ENCODE assay signal across 1 cellular context in genomic region chr7:74798644-74799043, GRCh38.
TF ChIP-seq lines count a peak whose summit lies in the region.

No MANE protein-coding gene starts in this region.

TF ChIP-seq in HCT116, 20 proteins besides CTCF, POLR2A, EP300 and RAD21:
- TF ChIP-seq SP1 (IDR thresholded peaks at IDR 0.05; ENCODE audit: low read depth) (peak; percentile 26; the same call in 1 of the 2 replicates), EGR1 (IDR thresholded peaks at IDR 0.05; ENCODE audit: low read depth) (0 out of 2 replicates have a peak, but pooled peaks have one; percentile 59), FOSL1 (IDR thresholded peaks at IDR 0.05; ENCODE audit: low read depth) (peak; percentile 51), JUND (IDR thresholded peaks at IDR 0.05) (peak; percentile 39; the same call in 1 of the 2 replicates)
